ENCODE assay signal across 1 cellular context in the genomic region with DNA sequence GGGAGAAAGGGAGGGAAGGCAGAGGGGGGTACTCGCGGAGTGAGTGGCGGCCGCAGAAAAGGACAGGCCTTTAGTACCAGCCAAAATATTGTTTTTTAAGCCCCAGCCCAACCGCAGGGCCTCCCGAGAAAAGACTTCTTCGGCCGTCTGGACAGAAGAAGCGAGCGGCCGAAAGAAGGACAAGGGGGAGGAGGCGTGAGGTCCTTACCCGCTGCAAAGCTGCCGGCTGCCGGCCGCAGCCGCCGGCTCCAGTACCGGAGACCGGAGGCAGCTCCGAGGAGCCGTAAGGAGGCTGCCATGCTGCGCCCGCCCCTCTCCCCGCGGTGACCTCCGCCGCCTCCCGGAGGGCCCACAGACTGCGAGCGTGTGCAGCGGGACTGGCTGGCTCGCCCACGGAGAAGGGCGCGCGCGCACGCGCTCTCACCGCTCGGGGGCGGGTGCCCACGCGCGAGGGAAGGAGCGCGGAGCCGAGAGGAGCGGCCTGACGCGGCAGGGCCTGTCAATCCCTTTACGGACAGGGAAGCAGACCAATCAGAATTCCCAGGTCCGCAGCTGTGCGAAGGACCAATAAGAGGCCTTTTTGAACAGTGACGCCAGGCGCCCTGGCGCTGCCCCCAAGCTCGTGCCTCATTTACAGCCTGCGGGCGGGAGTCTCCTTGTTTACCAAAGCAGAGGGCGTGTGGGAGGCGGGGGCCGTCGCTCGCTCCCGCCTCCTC.
TF ChIP-seq lines count a peak whose summit lies in the region.

TSS of gene HIBADH (minus strand) at position 394 of the 716 bp plus-strand sequence. CDS start at position 299, 95 bp downstream.

TF ChIP-seq in HepG2, 621 proteins besides CTCF, POLR2A, EP300 and RAD21 (continued from another document and continues in another):
- TF ChIP-seq SKIL (CRISPR knock-in tag; IDR thresholded peaks at IDR 0.05; ENCODE audit: borderline replicate concordance) = peak; percentile 70; the same call in 1 of the 2 replicates
- TF ChIP-seq ZZZ3 (CRISPR knock-in tag; IDR thresholded peaks at IDR 0.05; ENCODE audit: borderline replicate concordance) = no peak
- TF ChIP-seq KDM1A (CRISPR knock-in tag; IDR thresholded peaks at IDR 0.05) = no peak
- no peak for TF ChIP-seq CHD2 (IDR thresholded peaks at IDR 0.05; ENCODE audit: low read depth, low read length)
- TF ChIP-seq FOXA1 (IDR thresholded peaks at IDR 0.05) = peak; percentile 74
- TF ChIP-seq FOXA1 (CRISPR knock-in tag; IDR thresholded peaks at IDR 0.05) = peak; percentile 99
- 0 out of 2 replicates have a peak, but pooled peaks have one; percentile 45 for TF ChIP-seq ZNF567 (CRISPR knock-in tag; IDR thresholded peaks at IDR 0.05; ENCODE audit: borderline replicate concordance)
- TF ChIP-seq ZNF292 (CRISPR knock-in tag; IDR thresholded peaks at IDR 0.05; ENCODE audit: borderline replicate concordance, low read depth) = no peak
- TF ChIP-seq SNRNP70 (IDR thresholded peaks at IDR 0.05; ENCODE audit: low read depth, low read length) = no peak
- TF ChIP-seq SRF (IDR thresholded peaks at IDR 0.05; ENCODE audit: low read depth, low read length) = no peak; the same call in 1 of the 2 replicates
- peak; percentile 44; the same call in 1 of the 2 replicates for TF ChIP-seq KMT2A (CRISPR knock-in tag; IDR thresholded peaks at IDR 0.05)
- no peak for TF ChIP-seq PREB (CRISPR knock-in tag; IDR thresholded peaks at IDR 0.05)
- TF ChIP-seq RBFOX2 (IDR thresholded peaks at IDR 0.05; ENCODE audit: low read depth, low read length) = peak; percentile 96
- TF ChIP-seq, protein P1, sequence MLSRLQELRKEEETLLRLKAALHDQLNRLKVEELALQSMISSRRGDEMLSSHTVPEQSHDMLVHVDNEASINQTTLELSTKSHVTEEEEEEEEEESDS (CRISPR knock-in tag; IDR thresholded peaks at IDR 0.05; ENCODE audit: borderline replicate concordance) = no peak
- no peak for TF ChIP-seq ZSCAN20 (CRISPR knock-in tag; IDR thresholded peaks at IDR 0.05; ENCODE audit: borderline replicate concordance)
- TF ChIP-seq SRY (CRISPR knock-in tag; IDR thresholded peaks at IDR 0.05) = peak; percentile 80
- no peak for TF ChIP-seq CENPX (CRISPR knock-in tag; IDR thresholded peaks at IDR 0.05)
- no peak for TF ChIP-seq E2F2 (CRISPR knock-in tag; IDR thresholded peaks at IDR 0.05; ENCODE audit: borderline replicate concordance)
- TF ChIP-seq TBP (CRISPR knock-in tag; IDR thresholded peaks at IDR 0.05) = no peak
- TF ChIP-seq DR1 (CRISPR knock-in tag; IDR thresholded peaks at IDR 0.05) = peak; percentile 74; the same call in 1 of the 2 replicates
- TF ChIP-seq BRCA1 (CRISPR knock-in tag; IDR thresholded peaks at IDR 0.05) = no peak
- TF ChIP-seq SOX5 (CRISPR knock-in tag; IDR thresholded peaks at IDR 0.05; ENCODE audit: borderline replicate concordance) = peak; percentile 68; the same call in 1 of the 2 replicates
- no peak for TF ChIP-seq CCAR2 (optimal IDR thresholded peaks at IDR 0.05; ENCODE audit: low read depth, low read length)
- peak; percentile 87 for TF ChIP-seq YEATS4 (CRISPR knock-in tag; IDR thresholded peaks at IDR 0.05; ENCODE audit: borderline replicate concordance)
- TF ChIP-seq, protein P2, sequence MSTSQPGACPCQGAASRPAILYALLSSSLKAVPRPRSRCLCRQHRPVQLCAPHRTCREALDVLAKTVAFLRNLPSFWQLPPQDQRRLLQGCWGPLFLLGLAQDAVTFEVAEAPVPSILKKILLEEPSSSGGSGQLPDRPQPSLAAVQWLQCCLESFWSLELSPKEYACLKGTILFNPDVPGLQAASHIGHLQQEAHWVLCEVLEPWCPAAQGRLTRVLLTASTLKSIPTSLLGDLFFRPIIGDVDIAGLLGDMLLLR (CRISPR knock-in tag; IDR thresholded peaks at IDR 0.05) = peak; percentile 89; the same call in 1 of the 2 replicates
- peak; percentile 49; the same call in 1 of the 2 replicates for TF ChIP-seq ZNF761 (CRISPR knock-in tag; conservative IDR thresholded peaks at IDR 0.05)
- peak; percentile 56; the same call in 1 of the 2 replicates for TF ChIP-seq ZBTB8A (CRISPR knock-in tag; IDR thresholded peaks at IDR 0.05; ENCODE audit: borderline replicate concordance, low read depth)
- no peak for TF ChIP-seq KAT8 (CRISPR knock-in tag; IDR thresholded peaks at IDR 0.05)
- peak; percentile 8; the same call in 1 of the 2 replicates for TF ChIP-seq CCDC6 (CRISPR knock-in tag; IDR thresholded peaks at IDR 0.05)
- TF ChIP-seq, protein P3, sequence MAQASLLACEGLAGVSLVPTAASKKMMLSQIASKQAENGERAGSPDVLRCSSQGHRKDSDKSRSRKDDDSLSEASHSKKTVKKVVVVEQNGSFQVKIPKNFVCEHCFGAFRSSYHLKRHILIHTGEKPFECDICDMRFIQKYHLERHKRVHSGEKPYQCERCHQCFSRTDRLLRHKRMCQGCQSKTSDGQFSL (CRISPR knock-in tag; IDR thresholded peaks at IDR 0.05) = no peak
- TF ChIP-seq ZNF781 (CRISPR knock-in tag; IDR thresholded peaks at IDR 0.05; ENCODE audit: borderline replicate concordance, not compliant biosample characterization) = peak; percentile 57
- TF ChIP-seq EHMT2 (IDR thresholded peaks at IDR 0.05; ENCODE audit: borderline replicate concordance, low read depth, low read length) = no peak
- peak; percentile 9; the same call in 1 of the 2 replicates for TF ChIP-seq ETV5 (CRISPR knock-in tag; IDR thresholded peaks at IDR 0.05; ENCODE audit: borderline replicate concordance)
- TF ChIP-seq RFXANK (CRISPR knock-in tag; IDR thresholded peaks at IDR 0.05) = 0 out of 2 replicates have a peak, but pooled peaks have one; percentile 34
- no peak for TF ChIP-seq ZIK1 (CRISPR knock-in tag; IDR thresholded peaks at IDR 0.05; ENCODE audit: borderline replicate concordance, low read depth)
- no peak for TF ChIP-seq SRSF9 (IDR thresholded peaks at IDR 0.05; ENCODE audit: borderline replicate concordance, insufficient read depth, low read depth, low read length, poor library complexity, severe bottlenecking)
- peak; percentile 55; the same call in 1 of the 2 replicates for TF ChIP-seq ARID5B (CRISPR knock-in tag; IDR thresholded peaks at IDR 0.05)
- no peak for TF ChIP-seq PRMT3 (CRISPR knock-in tag; IDR thresholded peaks at IDR 0.05; ENCODE audit: borderline replicate concordance, low read depth)
- peak; percentile 99 for TF ChIP-seq FOXA3 (CRISPR knock-in tag; IDR thresholded peaks at IDR 0.05)
- 0 out of 2 replicates have a peak, but pooled peaks have one; percentile 24 for TF ChIP-seq ZNF724P (CRISPR knock-in tag; IDR thresholded peaks at IDR 0.05; ENCODE audit: borderline replicate concordance)
- no peak; the same call in 1 of the 2 replicates for TF ChIP-seq ZNF674 (CRISPR knock-in tag; IDR thresholded peaks at IDR 0.05; ENCODE audit: low read depth)
- TF ChIP-seq SAP130 (CRISPR knock-in tag; IDR thresholded peaks at IDR 0.05; ENCODE audit: low read depth) = peak; percentile 89
- TF ChIP-seq ZNF839 (CRISPR knock-in tag; IDR thresholded peaks at IDR 0.05; ENCODE audit: borderline replicate concordance) = no peak
- no peak for TF ChIP-seq ZNF256 (CRISPR knock-in tag; conservative IDR thresholded peaks at IDR 0.05)
- TF ChIP-seq ZNF432 (CRISPR knock-in tag; IDR thresholded peaks at IDR 0.05; ENCODE audit: borderline replicate concordance) = no peak
- TF ChIP-seq ZNF720 (CRISPR knock-in tag; IDR thresholded peaks at IDR 0.05) = no peak
- TF ChIP-seq ZBTB14 (CRISPR knock-in tag; IDR thresholded peaks at IDR 0.05) = peak; percentile 92
- peak; percentile 64; the same call in 1 of the 2 replicates for TF ChIP-seq MXD4 (CRISPR knock-in tag; IDR thresholded peaks at IDR 0.05)
- no peak for TF ChIP-seq ZNF546 (CRISPR knock-in tag; conservative IDR thresholded peaks at IDR 0.05)
- TF ChIP-seq WIZ (CRISPR knock-in tag; IDR thresholded peaks at IDR 0.05) = 0 out of 2 replicates have a peak, but pooled peaks have one; percentile 55
- TF ChIP-seq PRDM4 (CRISPR knock-in tag; IDR thresholded peaks at IDR 0.05; ENCODE audit: borderline replicate concordance) = no peak
